Comparison of ENCODE assay signal across 25 cellular contexts in genomic region chr9:127392976-127393375, GRCh38.
"Had no signal": no experiment of that assay in that cellular context is flagged by ENCODE, and none has a peak within 500 bp of the region (broad histone marks: within the 10 kb centered on the region; RNA-seq: fewer than 3 reads in every experiment).

No MANE protein-coding gene starts in this region.

- H3K4me3 Mint-ChIP-seq: activated CD4-positive, alpha-beta memory T cell treated with anti-CD3 and anti-CD28 coated beads, Interleukin-2, amount 10 ng/mL, durations not matched to agents 7 days and 5 days; activated CD4-positive, alpha-beta T cell treated with anti-CD3 and anti-CD28 coated beads for 36 hours; activated naive CD4-positive, alpha-beta T cell treated with anti-CD3 and anti-CD28 coated beads, Interleukin-2, amount 10 ng/mL, durations not matched to agents 7 days and 5 days; activated naive CD8-positive, alpha-beta T cell treated with anti-CD3 and anti-CD28 coated beads, Interleukin-2, amount 10 ng/mL, durations not matched to agents 7 days and 5 days; activated T-cell treated with anti-CD3 and anti-CD28 coated beads, Interleukin-2, amount 50 U/mL, for 72 hours had no signal

- H3K36me3 Mint-ChIP-seq: activated naive CD4-positive, alpha-beta T cell treated with anti-CD3 and anti-CD28 coated beads, Interleukin-2, amount 10 ng/mL, durations not matched to agents 7 days and 5 days; activated naive CD8-positive, alpha-beta T cell treated with anti-CD3 and anti-CD28 coated beads, Interleukin-2, amount 10 ng/mL, durations not matched to agents 7 days and 5 days had no signal

- H3K36me3 ChIP-seq: SJCRH30 had no signal

- H3K27ac Mint-ChIP-seq: activated CD4-positive, alpha-beta memory T cell treated with anti-CD3 and anti-CD28 coated beads, Interleukin-2, amount 10 ng/mL, durations not matched to agents 7 days and 5 days; activated CD4-positive, alpha-beta T cell treated with anti-CD3 and anti-CD28 coated beads for 36 hours; activated naive CD4-positive, alpha-beta T cell treated with anti-CD3 and anti-CD28 coated beads, Interleukin-2, amount 10 ng/mL, durations not matched to agents 7 days and 5 days; activated naive CD8-positive, alpha-beta T cell treated with anti-CD3 and anti-CD28 coated beads, Interleukin-2, amount 10 ng/mL, durations not matched to agents 7 days and 5 days; activated T-cell treated with anti-CD3 and anti-CD28 coated beads, Interleukin-2, amount 50 U/mL, for 72 hours; activated T-helper 2 cell treated with anti-CD3 and anti-CD28 coated beads, Interferon-gamma antibody, Interleukin-2, Interleukin-4, amounts not matched to agents 10 μg/mL and 5 μg/mL and 100 μg/mL, durations not matched to agents 14 hours and 24 hours and 36 hours had no signal

- ATAC-seq: activated CD4-positive, alpha-beta T cell treated with anti-CD3 and anti-CD28 coated beads for 36 hours; activated T-cell treated with anti-CD3 and anti-CD28 coated beads, Interleukin-2, amount 50 U/mL, for 72 hours; PC-3; Right ventricle myocardium inferior had no signal

- H3K27me3 ChIP-seq: adrenal gland, SJCRH30 had no signal

- H3K4me3 ChIP-seq: adrenal gland, SJCRH30 had no signal

- H3K9me3 ChIP-seq: adrenal gland, SJCRH30, SK-N-SH had no signal

- DNase-seq: activated CD4-positive, alpha-beta memory T cell treated with anti-CD3 and anti-CD28 coated beads, Interleukin-2, amount 10 ng/mL, durations not matched to agents 7 days and 5 days; activated CD4-positive, alpha-beta T cell treated with anti-CD3 and anti-CD28 coated beads for 36 hours; activated CD4-positive, alpha-beta T cell treated with anti-CD3 and anti-CD28 coated beads, Interleukin-2, amount 50 U/mL, for 1 hour; activated gamma-delta T cell treated with Interleukin-2 at 50 U/mL for 16 hours; activated naive CD4-positive, alpha-beta T cell treated with anti-CD3 and anti-CD28 coated beads, Interleukin-2, amount 10 ng/mL, durations not matched to agents 7 days and 5 days; activated naive CD8-positive, alpha-beta T cell treated with anti-CD3 and anti-CD28 coated beads, Interleukin-2, amount 10 ng/mL, durations not matched to agents 7 days and 5 days; activated T-cell treated with anti-CD3 and anti-CD28 coated beads, Interleukin-2, amount 50 U/mL, for 72 hours; aorta; Karpas-422; MM.1S; NCI-H1105; NCI-H1436; NCI-H1694 treated with DMSO at 0.1 percent for 48 hours; NCI-H2029 treated with DMSO at 0.1 percent for 48 hours; NCI-H510A treated with DMSO at 0.1 percent for 48 hours; NCI-H69; NK-92 treated with Interleukin-12 subunit alpha and Interleukin-12 subunit beta, amount 100 ng/mL, for 24 hours; SJCRH30; SK-N-SH; T-helper 1 cell; WERI-Rb-1 had no signal

- H3K9me3 Mint-ChIP-seq: activated CD4-positive, alpha-beta memory T cell treated with anti-CD3 and anti-CD28 coated beads, Interleukin-2, amount 10 ng/mL, durations not matched to agents 7 days and 5 days; activated naive CD4-positive, alpha-beta T cell treated with anti-CD3 and anti-CD28 coated beads, Interleukin-2, amount 10 ng/mL, durations not matched to agents 7 days and 5 days; activated naive CD8-positive, alpha-beta T cell treated with anti-CD3 and anti-CD28 coated beads, Interleukin-2, amount 10 ng/mL, durations not matched to agents 7 days and 5 days; activated T-cell treated with anti-CD3 and anti-CD28 coated beads, Interleukin-2, amount 50 U/mL, for 72 hours; activated T-helper 2 cell treated with anti-CD3 and anti-CD28 coated beads, Interferon-gamma antibody, Interleukin-2, Interleukin-4, amounts not matched to agents 10 μg/mL and 5 μg/mL and 100 μg/mL, durations not matched to agents 14 hours and 24 hours and 36 hours had no signal

- H3K27ac ChIP-seq: adrenal gland, SJCRH30, WERI-Rb-1 had no signal
